Comparison of ENCODE assay signal across 1 cellular context in genomic region chr14:70811578-70811977, GRCh38.
TF ChIP-seq lines count a peak whose summit lies in the region.

No MANE protein-coding gene starts in this region.

TF ChIP-seq in GM23338, 12 proteins besides CTCF, POLR2A, EP300 and RAD21:
- TF ChIP-seq ETS1 (IDR thresholded peaks at IDR 0.05) (no peak), EZH2 (IDR thresholded peaks at IDR 0.05; ENCODE audit: low read depth, unreplicated experiment) (no peak), STAT1 (IDR thresholded peaks at IDR 0.05; ENCODE audit: unreplicated experiment) (no peak), ZNF331 (CRISPR knock-in tag; IDR thresholded peaks at IDR 0.05; ENCODE audit: low read depth) (no peak), ZNF114 (CRISPR knock-in tag; IDR thresholded peaks at IDR 0.05) (no peak), EZH2phosphoT487 (IDR thresholded peaks at IDR 0.05; ENCODE audit: unreplicated experiment) (no peak)
